8 cellular contexts compared by ENCODE assay signal in genomic region chr19:33373701-33374405, GRCh38. TPM values are rescaled to one million over a fixed set of nuclear protein-coding genes. Genes with fewer than 3 reads are reported as not detected.
DNase-seq lines count a peak whose midpoint lies in the region; ATAC-seq, FAIRE-seq and TF ChIP-seq lines count a peak whose summit lies in the region.

Gene CEBPG, plus strand, starts transcription at chr19:33373709. Its CDS starts 5,531 bp downstream, at chr19:33379240.

- H3K4me3 ChIP-seq in A549 = peak within 1 kb of the TSS; percentile 65
- peak within 1 kb of the TSS; percentile 73 to 99 (median 83) for H3K4me3 ChIP-seq in H1 (ENCODE audit: extremely low read depth in 1 of 4, insufficient read depth in 2 of 4, low read depth in 3 of 4, low read length in 4 of 4)
- H3K4me3 ChIP-seq in mesodermal cell (ENCODE audit: extremely low read depth, insufficient read depth, low read length, poor library complexity, severe bottlenecking) = peak within 1 kb of the TSS; percentile 63

- H2AFZ ChIP-seq in H1 (ENCODE audit: low read length) = peak within 1 kb of the TSS; percentile 47; the same call in 1 of the 2 replicates

- H3K18ac ChIP-seq in H1 (ENCODE audit: extremely low read depth, low read length) = peak within 1 kb of the TSS; percentile 86; the same call in 1 of the 2 replicates

- H3K4ac ChIP-seq in H1 (replicated peaks; ENCODE audit: insufficient read length, low read depth, low read length) = peak within 1 kb of the TSS; percentile 88

- WGBS in A549 (ENCODE audit: missing lambda C conversion rate) = under 1% methylated on average over 44 of the region's 96 CpGs
- WGBS in H1 (ENCODE audit: extremely low coverage in 1 of 2, insufficient coverage in 1 of 2, insufficient read length in 1 of 2, insufficient replicate concordance in 2 of 2, low coverage in 1 of 2, low lambda C conversion rate in 2 of 2, missing lambda C conversion rate in 1 of 2), 2 experiments = 3% methylated on average over 40 of the region's 96 CpGs; no CpG with 5 or more reads in 1 of the 2 experiments
- WGBS in mesodermal cell (ENCODE audit: insufficient coverage in 2 of 2), 2 experiments = 0 to 1% methylated on average over 84 to 90 of the region's 96 CpGs

- H3K79me1 ChIP-seq in H1 (ENCODE audit: low read depth, low read length) = peaks cover 8% of the 10 kb centered on the region; the same call in 1 of the 2 replicates

- H2AK5ac ChIP-seq in H1 (ENCODE audit: low read depth, low read length) = no peak within 1 kb of the TSS

- H3K36me3 ChIP-seq in H1 (ENCODE audit: control insufficient read depth in 2 of 4, insufficient read depth in 4 of 4, low read length in 3 of 4) = no peaks in the 10 kb centered on the region
- peaks cover 21% of the 10 kb centered on the region for H3K36me3 ChIP-seq in mesodermal cell (ENCODE audit: control insufficient read depth, insufficient read depth, low read length)

- H2BK20ac ChIP-seq in H1 (ENCODE audit: low read length) = no peak within 1 kb of the TSS

- no peaks in the 10 kb centered on the region for H3K27me3 Mint-ChIP-seq in activated CD4-positive, alpha-beta T cell treated with anti-CD3 and anti-CD28 coated beads, Interleukin-2, amount 10 ng/mL, durations not matched to agents 24 days and 14 days

- no peaks in the 10 kb centered on the region for H3K9me3 Mint-ChIP-seq in activated CD4-positive, alpha-beta T cell treated with anti-CD3 and anti-CD28 coated beads, Interleukin-2, amount 10 ng/mL, durations not matched to agents 24 days and 14 days

- peaks cover 39% of the 10 kb centered on the region for H3K4me1 Mint-ChIP-seq in activated CD4-positive, alpha-beta T cell treated with anti-CD3 and anti-CD28 coated beads, Interleukin-2, amount 10 ng/mL, durations not matched to agents 24 days and 14 days

- H3K9me3 ChIP-seq in A549 (no peaks in the 10 kb centered on the region), H1 (ENCODE audit: insufficient read depth in 2 of 2, low read depth in 1 of 2, low read length in 1 of 2) (no peaks in the 10 kb centered on the region), mesodermal cell (ENCODE audit: control insufficient read depth, low read length) (no peaks in the 10 kb centered on the region)

- POLR2A ChIA-PET in A549 (lab: Yijun Ruan, JAX) = interaction anchor here (0.5 to 6.7 kb wide), 37 partner anchors 9 to 872 kb away, joined by 3 to 160 read pairs (median 5); partner anchors contain the start of genes CEBPA and PEPD
- POLR2A ChIA-PET in H1 (lab: Charles Lee; ENCODE audit: partially characterized antibody) = interaction anchor here (0.7 to 6.1 kb wide), 40 partner anchors 8 to 798 kb away, joined by 3 to 87 read pairs (median 4); partner anchors contain the start of genes CEBPA and LSM14A

- no peak within 1 kb of the TSS for H3K14ac ChIP-seq in H1 (ENCODE audit: insufficient read length)

- peaks cover 6% of the 10 kb centered on the region for H3K23me2 ChIP-seq in H1 (ENCODE audit: low read depth, low read length)

- peak within 1 kb of the TSS; percentile 94 for H3K4me3 Mint-ChIP-seq in activated CD4-positive, alpha-beta T cell treated with anti-CD3 and anti-CD28 coated beads, Interleukin-2, amount 10 ng/mL, durations not matched to agents 24 days and 14 days

- peak within 1 kb of the TSS; percentile 88 to 97 (median 94) for H3K9ac ChIP-seq in H1 (replicated peaks in 1 of 4; ENCODE audit: extremely low read depth in 1 of 4, low read depth in 3 of 4, low read length in 3 of 4)

- peaks cover 26 to 27% of the 10 kb centered on the region in 2 experiments for H4K20me1 ChIP-seq in H1 (replicated peaks in 1 of 2; ENCODE audit: control insufficient read depth in 1 of 2, insufficient read depth in 2 of 2, low read length in 2 of 2)

- TF ChIP-seq EP300 in A549 (IDR thresholded peaks at IDR 0.05) = peak in 1 of 2 experiments; percentile 67; a peak in 2 of 5 replicates
- TF ChIP-seq EP300 in H1 (IDR thresholded peaks at IDR 0.05; ENCODE audit: borderline replicate concordance in 1 of 2, low read depth in 2 of 2, low read length in 2 of 2) = no peak

- no peaks in the 10 kb centered on the region for H3K27me3 ChIP-seq in H1 (replicated peaks in 1 of 4; ENCODE audit: control insufficient read depth in 3 of 4, extremely low read depth in 1 of 4, insufficient read depth in 3 of 4, low read length in 3 of 4)

- no peak within 1 kb of the TSS for H3K56ac ChIP-seq in H1 (replicated peaks; ENCODE audit: insufficient read length, low read depth, low read length)

- H3K27ac Mint-ChIP-seq in activated CD4-positive, alpha-beta T cell treated with anti-CD3 and anti-CD28 coated beads, Interleukin-2, amount 10 ng/mL, durations not matched to agents 24 days and 14 days = peak within 1 kb of the TSS; percentile 80

- H3K4me1 ChIP-seq in A549 = peaks cover 37% of the 10 kb centered on the region
- peaks cover 4 to 9% (median 4%) of the 10 kb centered on the region in 4 experiments; a peak in 4 of 7 replicates for H3K4me1 ChIP-seq in H1 (replicated peaks in 1 of 4; ENCODE audit: control insufficient read depth in 3 of 4, insufficient read depth in 4 of 4, low read length in 3 of 4)
- H3K4me1 ChIP-seq in mesodermal cell (ENCODE audit: control insufficient read depth, insufficient read depth, low read length, poor library complexity, severe bottlenecking) = peaks cover 16% of the 10 kb centered on the region

- TF ChIP-seq CTCF in A549 (IDR thresholded peaks at IDR 0.05) (peak; percentile 43), H1 (IDR thresholded peaks at IDR 0.05; ENCODE audit: control extremely low read depth in 1 of 3, insufficient read depth in 1 of 3, low read depth in 1 of 3, low read length in 3 of 3) (peak in 2 of 3 experiments; percentile 2 to 9; a peak in 3 of 4 replicates)

- FAIRE-seq in A549 (lab: Jason Lieb, UNC) (no peak), GM12891 (lab: Jason Lieb, UNC) (peak; percentile 20), H1 (lab: Jason Lieb, UNC) (no peak)

- H3K27ac ChIP-seq in A549 (peak within 1 kb of the TSS; percentile 92 to 95), H1 (ENCODE audit: low read depth, low read length) (peak within 1 kb of the TSS; percentile 73; the same call in 1 of the 2 replicates), mesodermal cell (ENCODE audit: low read depth, low read length, severe bottlenecking) (peak within 1 kb of the TSS; percentile 96)

- peak within 1 kb of the TSS; percentile 87; the same call in 1 of the 2 replicates for H2BK5ac ChIP-seq in H1 (ENCODE audit: low read depth, low read length)

- peak within 1 kb of the TSS; percentile 80; the same call in 1 of the 2 replicates for H2BK12ac ChIP-seq in H1 (ENCODE audit: low read depth, low read length)

- no peak for TF ChIP-seq RAD21 in A549 (conservative IDR thresholded peaks at IDR 0.05 in 1 of 2, IDR thresholded peaks at IDR 0.05 in 1 of 2)
- no peak for TF ChIP-seq RAD21 in H1 (IDR thresholded peaks at IDR 0.05 in 1 of 2, conservative IDR thresholded peaks at IDR 0.05 in 1 of 2; ENCODE audit: low read depth in 2 of 2, low read length in 2 of 2)

- no peak within 1 kb of the TSS for H2BK120ac ChIP-seq in H1 (replicated peaks; ENCODE audit: low read depth, low read length)

- no peak within 1 kb of the TSS for H3K23ac ChIP-seq in H1 (ENCODE audit: insufficient read length)

- ATAC-seq in A549 (peak; percentile 29 to 75), HG02642 (IDR thresholded peaks at IDR 0.05; ENCODE audit: poor library complexity, unreplicated experiment) (peak; percentile 56)

- H3K79me2 ChIP-seq in H1 (ENCODE audit: control insufficient read depth in 1 of 2, insufficient read depth in 2 of 2, low read length in 2 of 2) = peaks cover 23 to 48% of the 10 kb centered on the region in 2 experiments

- CTCF ChIA-PET in A549 (lab: Yijun Ruan, JAX) = interaction anchor here (0.6 to 8.0 kb wide), 35 partner anchors 11 to 404 kb away, joined by 3 to 57 read pairs (median 4); partner anchors contain the start of gene CEBPA
- CTCF ChIA-PET in H1 (lab: Charles Lee; ENCODE audit: partially characterized antibody) = interaction anchor here (0.6 to 1.6 kb wide), 10 partner anchors 10 to 159 kb away, joined by 3 to 6 read pairs (median 3); no protein-coding TSS in a partner anchor

- DNase-seq in A549 (ENCODE audit: low read depth in 1 of 2, low spot score in 1 of 2) (peak in 1 of 2 experiments; percentile 93), GM12891 (ENCODE audit: insufficient read length, low spot score) (peak; percentile 63), NCI-H1092 (lab: John Stamatoyannopoulos, UW) (peak; percentile 49), H1 (ENCODE audit: low read depth in 1 of 2, low spot score in 2 of 2) (peak in 1 of 2 experiments; percentile 59)
- DNase-seq in activated CD4-positive, alpha-beta T cell treated with anti-CD3 and anti-CD28 coated beads, Interleukin-2, amount 10 ng/mL, durations not matched to agents 24 days and 14 days = peak; percentile 88
- DNase-seq in stimulated activated naive CD4-positive, alpha-beta T cell treated with Interleukin-2 at 50 U/mL for 16 hours (lab: John Stamatoyannopoulos, UW) = peak; percentile 62

- intact Hi-C loops in activated CD4-positive, alpha-beta T cell treated with anti-CD3 and anti-CD28 coated beads, Interleukin-2, amount 10 ng/mL, durations not matched to agents 24 days and 14 days (cut with micrococcal nuclease) = loop anchor here (1.0 to 10.0 kb wide), 5 partner anchors 71 to 758 kb away; partner anchors contain the start of genes ANKRD27, CEBPA, CEP89 and FAAP24

- no peak within 1 kb of the TSS for H4K5ac ChIP-seq in H1 (ENCODE audit: insufficient read length, low read depth, low read length)

- peaks cover 15% of the 10 kb centered on the region for H3K36me3 Mint-ChIP-seq in activated CD4-positive, alpha-beta T cell treated with anti-CD3 and anti-CD28 coated beads, Interleukin-2, amount 10 ng/mL, durations not matched to agents 24 days and 14 days (ENCODE audit: low read depth)

- H2BK15ac ChIP-seq in H1 (ENCODE audit: low read length) = no peak within 1 kb of the TSS

- H3K4me2 ChIP-seq in A549 = peak within 1 kb of the TSS; percentile 79
- H3K4me2 ChIP-seq in H1 (ENCODE audit: insufficient read depth in 1 of 2, low read depth in 2 of 2, low read length in 2 of 2) = peak within 1 kb of the TSS; percentile 65 to 83

- peak within 1 kb of the TSS; percentile 99; the same call in 1 of the 2 replicates for H4K8ac ChIP-seq in H1 (ENCODE audit: extremely low read depth, insufficient read depth, low read length)

- peak; percentile 73 for TF ChIP-seq POLR2A in A549 (IDR thresholded peaks at IDR 0.05; ENCODE audit: low read length)
- TF ChIP-seq POLR2A in GM12891 (IDR thresholded peaks at IDR 0.05; ENCODE audit: low read depth, low read length) = peak; percentile 70
- TF ChIP-seq POLR2A in H1 (IDR thresholded peaks at IDR 0.05; ENCODE audit: control extremely low read depth in 1 of 2, low read depth in 2 of 2, low read length in 2 of 2) = peak; percentile 74 to 79; a peak in 2 of 3 replicates

- no peak within 1 kb of the TSS for H4K91ac ChIP-seq in H1 (replicated peaks; ENCODE audit: insufficient read length, low read length)

RNA-seq across cellular contexts. Expression of gene CEBPG, which starts in this region (rescaled TPM):
- polyA plus RNA-seq in A549 (2011; rRNA removed) (104 and 138 TPM in 2 replicates), A549 (2017; fragmentation: RNase III; extraction: RNeasy Plus Mini Kit Qiagen cat#74134 plus additional on column Dnase treatment) (34.0 to 35.7 TPM (median 34.3 TPM) in 3 replicates), H1 (2011; rRNA removed) (10.9 and 12.3 TPM in 2 replicates)
- polyA plus RNA-seq in A549 (2012; cell fraction: cytosol; rRNA removed) = 25.7 and 27.7 TPM in 2 replicates
- 11.1 and 12.8 TPM in 2 replicates for polyA plus RNA-seq in A549 (2012; cell fraction: nucleus; rRNA removed)
- polyA minus RNA-seq in A549 (2011; rRNA and poly(A)+ RNA removed) = 62.1 and 64.8 TPM in 2 replicates
- polyA plus RNA-seq in GM12891 (2012; ENCODE audit: low read depth, missing spikeins) = 9.6 TPM
- 29.7 and 29.8 TPM in 2 replicates for total RNA-seq in activated CD4-positive, alpha-beta T cell treated with anti-CD3 and anti-CD28 coated beads, Interleukin-2, amount 10 ng/mL, durations not matched to agents 24 days and 14 days
- total RNA-seq in H1 (2021; fragmentation: NEBNext Ultra II Directional; extraction: Animal tissue kit (Norgen Biotek cat#: 25700)) = 32.7 and 35.4 TPM in 2 replicates
- polyA plus RNA-seq in H1 (2011; cell fraction: cytosol; rRNA removed) = 20.1 TPM
- 12.8 TPM for polyA plus RNA-seq in H1 (2011; cell fraction: nucleus; rRNA removed)
- polyA plus RNA-seq in H1 (2012, experiment 1 of 2) = 18.6 to 27.0 TPM (median 20.1 TPM) in 4 replicates
- polyA plus RNA-seq in H1 (2012, experiment 2 of 2) = 2.7 TPM
- polyA plus RNA-seq in H1 (2013, experiment 1 of 2) = 16.3 TPM
- polyA plus RNA-seq in H1 (2013, experiment 2 of 2) = 16.9 TPM
- polyA minus RNA-seq in H1 (2011; rRNA and poly(A)+ RNA removed) = 23.8 and 26.8 TPM in 2 replicates
- polyA minus RNA-seq in H1 (2011; cell fraction: cytosol; rRNA and poly(A)+ RNA removed) = 13.9 TPM
- polyA minus RNA-seq in H1 (2011; cell fraction: nucleus; rRNA and poly(A)+ RNA removed) = 33.7 TPM
- polyA plus RNA-seq in mesodermal cell (2013, experiment 1 of 2) = 20.0 TPM
- 23.5 TPM for polyA plus RNA-seq in mesodermal cell (2013, experiment 2 of 2)

Comparison
In these comparisons a context has a peak if more than half of its experiments do, and no peak if none do; other contexts are left out.
1. Of the 18 proteins assayed by ChIP-seq in both H1 and A549: peak only in H1: none; only in A549: JUN; in both: CEBPB, CTCF, PHF8 and POLR2A; in neither: 11; mixed calls (peak in some experiments, not most) for 2.